Comparison of ENCODE assay signal across 16 cellular contexts in genomic region chr1:168202941-168203654, GRCh38. TPM values are rescaled to one million over a fixed set of nuclear protein-coding genes. Genes with fewer than 3 reads are reported as not detected.
A peak's percentile ranks its signal among the peaks of the same experiment; 100 is the strongest.
DNase-seq lines count a peak whose midpoint lies in the region; TF ChIP-seq lines count a peak whose summit lies in the region.
"Had no signal": no experiment of that assay in that cellular context is flagged by ENCODE, and none has a peak within 500 bp of the region (broad histone marks: within the 10 kb centered on the region; RNA-seq: fewer than 3 reads in every experiment).

No MANE protein-coding gene starts in this region.

- H3K36me3 ChIP-seq in ACC112 (ENCODE audit: insufficient read depth, low read length) (peaks cover 18% of the 10 kb centered on the region), HUES6 (ENCODE audit: control insufficient read depth, insufficient read depth, low read length) (peaks cover 19% of the 10 kb centered on the region), breast epithelium (peaks cover 7% of the 10 kb centered on the region)

- H3K27ac ChIP-seq in ACC112 (ENCODE audit: low read depth, low read length) (peak overlapping the region; percentile 56), HUES6 (ENCODE audit: low read depth, low read length) (peak overlapping the region; percentile 49), breast epithelium (peak overlapping the region; percentile 65)
- H3K27ac ChIP-seq: SJCRH30 had no signal

- no peak for TF ChIP-seq POLR2A in breast epithelium (IDR thresholded peaks at IDR 0.05)

- H3K4me1 ChIP-seq in ACC112 (ENCODE audit: control insufficient read depth, insufficient read depth, low read length, unreplicated experiment) (peaks cover 22% of the 10 kb centered on the region), HUES6 (ENCODE audit: control insufficient read depth, insufficient read depth, low read length) (peaks cover 7% of the 10 kb centered on the region; the same call in 1 of the 2 replicates), breast epithelium (no peaks in the 10 kb centered on the region)
- H3K4me1 ChIP-seq: SJCRH30 had no signal

- H3K4me3 ChIP-seq in ACC112 (ENCODE audit: low read depth, low read length): no peak overlapping the region
- H3K4me3 ChIP-seq in HUES6 (ENCODE audit: low read depth, low read length): no peak overlapping the region
- H3K4me3 ChIP-seq in breast epithelium: no peak overlapping the region
- H3K4me3 ChIP-seq: MG63, SJCRH30 had no signal

- no peak overlapping the region for H2AFZ ChIP-seq in ACC112 (ENCODE audit: low read length, unreplicated experiment)

- H3K79me2 ChIP-seq in ACC112 (ENCODE audit: control insufficient read depth, insufficient read depth, low read length, unreplicated experiment): no peaks in the 10 kb centered on the region

- TF ChIP-seq CTCF in breast epithelium (IDR thresholded peaks at IDR 0.05): no peak

- no peak overlapping the region for H3K9ac ChIP-seq in HUES6 (ENCODE audit: low read length)

- peaks cover 9% of the 10 kb centered on the region; the same call in 1 of the 2 replicates for H3K9me3 ChIP-seq in HUES6 (ENCODE audit: control insufficient read depth, insufficient read depth, low read depth, low read length)
- H3K9me3 ChIP-seq in breast epithelium: no peaks in the 10 kb centered on the region

- H3K27me3 ChIP-seq in ACC112 (ENCODE audit: insufficient read depth, low read length) (no peaks in the 10 kb centered on the region), HUES6 (ENCODE audit: control insufficient read depth, insufficient read depth, low read length) (no peaks in the 10 kb centered on the region), breast epithelium (no peaks in the 10 kb centered on the region)
- H3K27me3 ChIP-seq: MG63, SJCRH30 had no signal

- intact Hi-C loops in breast epithelium (cut with DNase I; ENCODE audit: low total_unique reads): no loop called here

- peak in 1 of 2 donors; percentile 45 for DNase-seq in breast epithelium (ENCODE audit: low spot score in 2 of 2)
- peak; percentile 34 for DNase-seq in hepatic stellate cell (ENCODE audit: low spot score)
- DNase-seq in NCI-H1930 (lab: John Stamatoyannopoulos, UW): no peak
- no peak for DNase-seq in hypothalamus (lab: John Stamatoyannopoulos, UW)
- DNase-seq in NCI-H1092 (lab: John Stamatoyannopoulos, UW): no peak
- DNase-seq in activated CD8-positive, alpha-beta memory T cell treated with anti-CD3 and anti-CD28 coated beads for 24 hours: no peak
- DNase-seq: activated CD4-positive, alpha-beta T cell treated with anti-CD3 and anti-CD28 coated beads for 48 hours; activated effector memory CD4-positive, alpha-beta T cell treated with Interleukin-2 at 50 U/mL for 16 hours; AML-193; GOT3; MG63; naive B cell; NCI-H526; SJCRH30 had no signal

RNA-seq across cellular contexts. Expression of gene SFT2D2, which starts 22.7 kb away (rescaled TPM):
- total RNA-seq in breast epithelium: 10 to 100 TPM; 39.3 to 70.4 (median 42.2) TPM

RNA-seq across cellular contexts. Expression of gene TIPRL, which starts 24.3 kb away (rescaled TPM):
- 10 to 100 TPM; 18.0 to 24.9 (median 18.7) TPM for total RNA-seq in breast epithelium
